8 cellular contexts compared by ENCODE assay signal in the genomic region with DNA sequence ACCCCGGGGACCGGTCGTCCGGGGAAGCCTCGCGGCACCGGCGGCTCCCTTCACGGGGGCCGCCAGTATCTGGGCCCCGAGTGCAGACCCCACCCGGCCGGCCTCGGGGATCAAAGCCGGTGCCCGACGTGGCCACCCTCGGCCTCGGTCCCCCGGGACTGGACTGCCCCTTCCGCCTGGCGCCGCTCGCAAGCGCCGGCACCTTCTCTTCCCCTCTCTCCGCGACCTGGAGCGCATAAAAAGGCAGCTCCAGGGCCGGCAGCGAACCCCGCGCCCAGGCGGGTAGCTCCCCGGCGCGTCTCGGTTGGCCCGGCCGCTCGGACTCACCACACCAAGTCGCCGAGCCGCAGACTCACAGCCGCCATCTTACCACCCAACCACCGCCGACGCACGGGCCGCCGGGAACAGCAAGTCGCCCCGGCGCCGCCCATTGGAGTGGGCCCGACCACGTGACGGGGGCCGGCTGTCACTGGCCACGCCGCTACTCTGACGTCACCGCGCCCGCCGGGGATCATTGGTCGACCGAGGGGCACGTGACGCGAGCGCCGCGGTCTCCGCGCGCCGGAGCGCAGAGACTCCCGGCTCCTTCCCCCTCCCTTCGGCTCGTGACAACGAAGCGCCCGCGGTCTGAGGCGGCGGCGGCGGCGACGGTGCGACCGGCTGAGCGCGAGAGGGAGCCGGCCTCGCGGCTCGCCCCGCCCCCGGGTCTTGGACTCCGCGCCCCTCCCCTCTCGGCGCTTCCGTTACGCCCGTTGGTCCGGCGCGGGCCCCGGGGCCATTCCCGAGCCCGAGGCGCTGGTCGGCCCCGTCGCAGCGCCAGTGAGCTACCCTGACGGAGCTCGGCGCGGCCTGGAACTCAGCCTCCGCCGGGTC. TPM values are rescaled to one million over a fixed set of nuclear protein-coding genes. Genes with fewer than 3 reads are reported as not detected.
DNase-seq lines count a peak whose midpoint lies in the region; ATAC-seq and TF ChIP-seq lines count a peak whose summit lies in the region.

A gene (minus strand): TSS at position 388 of the 873 bp plus-strand sequence. CDS start 23 bp downstream, at position 365.
A gene with protein sequence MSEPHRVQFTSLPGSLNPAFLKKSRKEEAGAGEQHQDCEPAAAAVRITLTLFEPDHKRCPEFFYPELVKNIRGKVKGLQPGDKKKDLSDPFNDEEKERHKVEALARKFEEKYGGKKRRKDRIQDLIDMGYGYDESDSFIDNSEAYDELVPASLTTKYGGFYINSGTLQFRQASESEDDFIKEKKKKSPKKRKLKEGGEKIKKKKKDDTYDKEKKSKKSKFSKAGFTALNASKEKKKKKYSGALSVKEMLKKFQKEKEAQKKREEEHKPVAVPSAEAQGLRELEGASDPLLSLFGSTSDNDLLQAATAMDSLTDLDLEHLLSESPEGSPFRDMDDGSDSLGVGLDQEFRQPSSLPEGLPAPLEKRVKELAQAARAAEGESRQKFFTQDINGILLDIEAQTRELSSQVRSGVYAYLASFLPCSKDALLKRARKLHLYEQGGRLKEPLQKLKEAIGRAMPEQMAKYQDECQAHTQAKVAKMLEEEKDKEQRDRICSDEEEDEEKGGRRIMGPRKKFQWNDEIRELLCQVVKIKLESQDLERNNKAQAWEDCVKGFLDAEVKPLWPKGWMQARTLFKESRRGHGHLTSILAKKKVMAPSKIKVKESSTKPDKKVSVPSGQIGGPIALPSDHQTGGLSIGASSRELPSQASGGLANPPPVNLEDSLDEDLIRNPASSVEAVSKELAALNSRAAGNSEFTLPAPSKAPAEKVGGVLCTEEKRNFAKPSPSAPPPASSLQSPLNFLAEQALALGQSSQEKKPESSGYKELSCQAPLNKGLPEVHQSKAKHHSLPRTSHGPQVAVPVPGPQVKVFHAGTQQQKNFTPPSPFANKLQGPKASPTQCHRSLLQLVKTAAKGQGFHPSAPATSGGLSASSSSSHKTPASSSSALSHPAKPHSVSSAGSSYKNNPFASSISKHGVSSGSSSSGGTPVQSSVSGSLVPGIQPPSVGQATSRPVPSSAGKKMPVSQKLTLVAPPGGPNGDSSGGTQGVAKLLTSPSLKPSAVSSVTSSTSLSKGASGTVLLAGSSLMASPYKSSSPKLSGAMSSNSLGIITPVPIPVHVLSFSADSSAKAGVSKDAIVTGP (N-terminal part only) (plus strand): TSS at position 581 of the 873 bp plus-strand sequence. CDS start 5,437 bp downstream, outside the sequence.

- H3K27ac ChIP-seq in adipose tissue (ENCODE audit: low read depth, low read length) (peak within 1 kb of the TSS; percentile 86), heart left ventricle (peak within 1 kb of the TSS; percentile 88 to 99 (median 96))

- peak; percentile 34 to 91 for TF ChIP-seq POLR2A in heart left ventricle (IDR thresholded peaks at IDR 0.05)

- H3K4me1 Mint-ChIP-seq in type B pancreatic cell (ENCODE audit: unreplicated experiment), result peaks cover 44% of the 10 kb centered on the region

- no peaks in the 10 kb centered on the region for H3K27me3 Mint-ChIP-seq in type B pancreatic cell

- H3K27me3 ChIP-seq in heart left ventricle, result no peaks in the 10 kb centered on the region

- 0 to 1% (median 1%) methylated on average over 49 to 126 of the region's 126 CpGs for WGBS in adipose tissue, 3 donors
- WGBS in heart left ventricle, 4 donors, result 0 to 1% (median 0%) methylated on average over 38 to 126 of the region's 126 CpGs

- TF ChIP-seq CTCF in GM12875 (IDR thresholded peaks at IDR 0.05; ENCODE audit: borderline replicate concordance, insufficient read depth, low read depth, low read length), result no peak
- TF ChIP-seq CTCF in heart left ventricle (IDR thresholded peaks at IDR 0.05), result no peak
- TF ChIP-seq CTCF in type B pancreatic cell (conservative IDR thresholded peaks at IDR 0.05), result no peak

- ATAC-seq in HG02798 (IDR thresholded peaks at IDR 0.05; ENCODE audit: poor library complexity, unreplicated experiment) (peak; percentile 93), heart left ventricle (peak; percentile 96 to 98 (median 97))

- peaks cover 13% of the 10 kb centered on the region for H3K36me3 Mint-ChIP-seq in type B pancreatic cell

- H3K9me3 ChIP-seq in heart left ventricle, result no peaks in the 10 kb centered on the region

- H3K4me3 Mint-ChIP-seq in type B pancreatic cell, result peak within 1 kb of the TSS; percentile 92

- intact Hi-C loops in heart left ventricle (cut with DNase I), result loop anchor here in 7 of 10 donors (2.0 to 5.0 kb wide), 8 partner anchors 16 to 112 kb away; a partner anchor contains a TSS

- peak within 1 kb of the TSS; percentile 88 for H3K27ac Mint-ChIP-seq in type B pancreatic cell

- H3K36me3 ChIP-seq in heart left ventricle, result peaks cover 0 to 37% (median 34%) of the 10 kb centered on the region in 9 donors

- H3K4me1 ChIP-seq in heart left ventricle, result peaks cover 0 to 66% (median 47%) of the 10 kb centered on the region in 12 donors

- H3K4me3 ChIP-seq in GM12875 (ENCODE audit: low read depth, low read length), result peak within 1 kb of the TSS; percentile 97
- H3K4me3 ChIP-seq in heart left ventricle, result peak within 1 kb of the TSS; percentile 67 to 99 (median 90)

- no peaks in the 10 kb centered on the region for H3K9me3 Mint-ChIP-seq in type B pancreatic cell

- peak; percentile 97 for DNase-seq in NCI-H1436 (lab: John Stamatoyannopoulos, UW)
- peak; percentile 99 for DNase-seq in T follicular helper cell (ENCODE audit: low read depth)
- DNase-seq in heart left ventricle, result peak; percentile 100
- peak; percentile 93 for DNase-seq in pons (ENCODE audit: low spot score)
- DNase-seq in type B pancreatic cell (ENCODE audit: extremely low spot score, unreplicated experiment), result peak; percentile 100

RNA-seq across cellular contexts. Expression of the first gene that starts in this region (rescaled TPM):
- polyA plus RNA-seq in adipose tissue, result 10 to 100 TPM; 20.6 to 45.3 (median 44.4) TPM
- total RNA-seq in heart left ventricle, result 10 to 100 TPM; 54.3 to 96.6 (median 75.8) TPM
- 10 to 100 TPM; 51.3 to 67.2 TPM for polyA plus RNA-seq in heart left ventricle
- 120 and 126 TPM in 2 replicates for total RNA-seq in type B pancreatic cell (ENCODE audit: low replicate concordance)

RNA-seq across cellular contexts. Expression of the second gene that starts in this region (rescaled TPM):
- polyA plus RNA-seq in adipose tissue (10 to 100 TPM in 2 of 3 donors, 1 to 10 TPM in 1; 7.4 to 15.5 (median 15.4) TPM), heart left ventricle (10 to 100 TPM; 20.3 to 34.2 TPM)
- total RNA-seq in heart left ventricle (10 to 100 TPM; 25.0 to 77.9 (median 32.7) TPM), type B pancreatic cell (ENCODE audit: low replicate concordance) (39.4 and 41.4 TPM in 2 replicates)

Comparison
In these comparisons a context has a peak if more than half of its experiments do, and no peak if none do; other contexts are left out.
1. Peak in every context shown above with its lines: DNase-seq, ATAC-seq, H3K4me3 ChIP-seq and H3K27ac ChIP-seq.